Comparison of ENCODE assay signal across 9 cellular contexts in genomic region chr16:70127706-70128105, GRCh38. TPM values are rescaled to one million over a fixed set of nuclear protein-coding genes. Genes with fewer than 3 reads are reported as not detected.
DNase-seq lines count a peak whose midpoint lies in the region; ATAC-seq, FAIRE-seq and TF ChIP-seq lines count a peak whose summit lies in the region.
"Not testable (repeated sequence)": the region's sequence is repeated elsewhere in the genome, so short reads cannot be mapped to it uniquely, and the experiment has no call there.
"Had no signal": no experiment of that assay in that cellular context is flagged by ENCODE, and none has a peak within 500 bp of the region (broad histone marks: within the 10 kb centered on the region; RNA-seq: fewer than 3 reads in every experiment).

No MANE protein-coding gene starts in this region.

- FAIRE-seq in K562 (lab: Jason Lieb, UNC), result not testable (repeated sequence)

- not testable (repeated sequence) for TF ChIP-seq CTCF in K562 (IDR thresholded peaks at IDR 0.05 in 2 of 3, conservative IDR thresholded peaks at IDR 0.05 in 1 of 3; ENCODE audit: insufficient read depth in 2 of 3, low read depth in 1 of 3, low read length in 3 of 3); heart left ventricle (IDR thresholded peaks at IDR 0.05); left ventricle myocardium inferior (IDR thresholded peaks at IDR 0.05; ENCODE audit: borderline replicate concordance); nephron progenitor cell (IDR thresholded peaks at IDR 0.05); psoas muscle (IDR thresholded peaks at IDR 0.05)

- H3K36me3 Mint-ChIP-seq in nephron progenitor cell (ENCODE audit: low read depth), result peaks cover 59% of the 10 kb centered on the region

- not testable (repeated sequence) for H4K20me1 ChIP-seq in K562 (replicated peaks; ENCODE audit: control insufficient read depth, insufficient read depth, low read length)

- not testable (repeated sequence) for H3K4me2 ChIP-seq in K562 (ENCODE audit: insufficient read depth, low read length)

- peaks cover 65% of the 10 kb centered on the region; the same call in 2 of the 3 replicates for H3K36me3 ChIP-seq in K562 (ENCODE audit: control insufficient read depth, insufficient read depth, low read length)
- H3K36me3 ChIP-seq in heart left ventricle, result peaks cover 0 to 96% (median 83%) of the 10 kb centered on the region in 9 donors
- H3K36me3 ChIP-seq in left ventricle myocardium inferior, result peaks cover 84% of the 10 kb centered on the region
- peaks cover 3 to 96% of the 10 kb centered on the region in 2 donors for H3K36me3 ChIP-seq in psoas muscle (ENCODE audit: insufficient read depth in 1 of 2, low read depth in 1 of 2)

- not testable (repeated sequence) for H3K4me3 Mint-ChIP-seq in nephron progenitor cell

- not testable (repeated sequence) for H3K9me3 Mint-ChIP-seq in nephron progenitor cell

- POLR2A ChIA-PET in K562 (lab: Yijun Ruan, JAX), result not testable (repeated sequence)

- CTCF ChIA-PET in K562 (lab: Yijun Ruan, JAX; ENCODE audit: low intra/inter-chr PET ratio), result not testable (repeated sequence)

- WGBS in K562 (ENCODE audit: insufficient coverage, low coverage, missing lambda C conversion rate), result 85% methylated on average over 5 of the region's 5 CpGs
- 53 to 64% (median 54%) methylated on average over 3 to 5 of the region's 5 CpGs for WGBS in heart left ventricle, 4 donors
- WGBS in psoas muscle, 3 donors, result 52 to 65% (median 55%) methylated on average over 5 of the region's 5 CpGs

- H3K9ac ChIP-seq in K562 (ENCODE audit: insufficient read depth in 1 of 2, low read depth in 2 of 2, low read length in 2 of 2), result not testable (repeated sequence)

- not testable (repeated sequence) for TF ChIP-seq EP300 in Ishikawa (IDR thresholded peaks at IDR 0.05; ENCODE audit: borderline replicate concordance); K562 (IDR thresholded peaks at IDR 0.05; ENCODE audit: low read length)

- not testable (repeated sequence) for TF ChIP-seq RAD21 in Ishikawa (IDR thresholded peaks at IDR 0.05; ENCODE audit: low read depth); K562 (CRISPR knock-in tag; conservative IDR thresholded peaks at IDR 0.05 in 1 of 2, IDR thresholded peaks at IDR 0.05 in 1 of 2)

- H2AFZ ChIP-seq in K562 (ENCODE audit: low read depth, low read length), result not testable (repeated sequence)

- H3K9me1 ChIP-seq in K562 (ENCODE audit: control insufficient read depth, insufficient read depth, low read length), result not testable (repeated sequence)

- not testable (repeated sequence) for H3K27me3 Mint-ChIP-seq in nephron progenitor cell (ENCODE audit: low read depth, poor library complexity)

- not testable (repeated sequence) for H3K4me1 ChIP-seq in K562 (replicated peaks in 1 of 2; ENCODE audit: control insufficient read depth in 2 of 2, insufficient read depth in 2 of 2, low read length in 2 of 2); heart left ventricle; left ventricle myocardium inferior; psoas muscle

- ATAC-seq in K562 (peak; percentile 32; the same call in 1 of the 3 replicates), Right ventricle myocardium inferior (peak; percentile 68), heart left ventricle (peak; percentile 53 to 90 (median 82)), psoas muscle (peak in 3 of 4 donors; percentile 18 to 34 (median 19))

- H3K9me3 ChIP-seq in K562 (replicated peaks; ENCODE audit: control insufficient read depth, insufficient read depth, low read depth, low read length); heart left ventricle; left ventricle myocardium inferior (replicated peaks); psoas muscle: not testable (repeated sequence)

- H3K79me2 ChIP-seq in K562 (ENCODE audit: control insufficient read depth, insufficient read depth, low read length), result not testable (repeated sequence)

- H3K4me3 ChIP-seq in K562, heart left ventricle, left ventricle myocardium inferior, psoas muscle: not testable (repeated sequence)

- not testable (repeated sequence) for TF ChIP-seq POLR2A in K562 (conservative IDR thresholded peaks at IDR 0.05); heart left ventricle (IDR thresholded peaks at IDR 0.05)

- not testable (repeated sequence) for H3K4me1 Mint-ChIP-seq in nephron progenitor cell

- in situ Hi-C loops in K562 (cut with MboI), result not testable (repeated sequence)

- not testable (repeated sequence) for H3K27ac ChIP-seq in K562 (ENCODE audit: extremely low read depth, low read depth, low read length); psoas muscle
- peak overlapping the region in 1 of 12 donors; percentile 33 for H3K27ac ChIP-seq in heart left ventricle
- H3K27ac ChIP-seq in left ventricle myocardium inferior (replicated peaks), result peak overlapping the region; percentile 38

- not testable (repeated sequence) for BruUV-seq in K562 (replicated peaks; lab: Mats Ljungman, UMichigan)

- intact Hi-C loops in K562 (cut with micrococcal nuclease); Right ventricle myocardium inferior (cut with DNase I); heart left ventricle (cut with DNase I); left ventricle myocardium inferior (cut with micrococcal nuclease); psoas muscle (cut with DNase I): not testable (repeated sequence)

- H3K27me3 ChIP-seq in K562 (ENCODE audit: control insufficient read depth in 2 of 2, insufficient read depth in 2 of 2, low read length in 2 of 2); heart left ventricle; left ventricle myocardium inferior (ENCODE audit: low read depth); psoas muscle (ENCODE audit: insufficient read depth in 3 of 3, low read length in 2 of 3): not testable (repeated sequence)

- H3K27ac Mint-ChIP-seq in nephron progenitor cell, result peak overlapping the region; percentile 50

- DNase-seq in K562 (ENCODE audit: extremely low read depth in 1 of 4, low spot score in 3 of 4); Right ventricle myocardium inferior (ENCODE audit: missing footprints); left ventricle myocardium inferior; nephron progenitor cell; psoas muscle: not testable (repeated sequence)
- DNase-seq in heart left ventricle, result peak in 2 of 5 donors; percentile 13 to 42

RNA-seq across cellular contexts. Expression of gene PDPR, which starts 13.6 kb away (rescaled TPM):
- total RNA-seq in K562 (2011; cell fraction: chromatin; rRNA removed; ENCODE audit: low replicate concordance), result 91.0 and 117 TPM in 2 replicates
- 62.0 and 64.2 TPM in 2 replicates for total RNA-seq in K562 (2011; cell fraction: nucleolus; rRNA removed)
- total RNA-seq in K562 (2011; cell fraction: nucleoplasm; rRNA removed), result 66.8 and 71.5 TPM in 2 replicates
- total RNA-seq in K562 (2014; rRNA removed) (10.9 and 15.4 TPM in 2 replicates), K562 (2014; rRNA removed; fragmentation: Illumina TruSeq; extraction: Trizol) (15.9 and 16.8 TPM in 2 replicates), K562 (2015; rRNA removed; fragmentation: Illumina TruSeq; extraction: Trizol) (19.2 and 19.5 TPM in 2 replicates), K562 (2021) (26.0 and 26.9 TPM in 2 replicates), Right ventricle myocardium inferior (17.2 TPM), heart left ventricle (10 to 100 TPM; 20.2 to 38.3 (median 27.2) TPM), left ventricle myocardium inferior (22.2 TPM), psoas muscle (10 to 100 TPM; 18.8 to 53.6 (median 20.5) TPM)
- polyA plus RNA-seq in K562 (2011; rRNA removed) (33.6 and 35.7 TPM in 2 replicates), K562 (2014; fragmentation: Illumina TruSeq; extraction: Trizol) (26.1 and 28.0 TPM in 2 replicates), K562 (2014; fragmentation: Nextera tagmentation; extraction: Ambion mirVana) (1 to 10 TPM; 4.9 to 7.8 TPM), K562 (2014; rRNA removed) (19.1 and 21.0 TPM in 2 replicates), heart left ventricle (10 to 100 TPM in 1 of 2 donors, 1 to 10 TPM in 1; 7.7 to 10.2 TPM), psoas muscle (10 to 100 TPM in 1 of 3 donors, 1 to 10 TPM in 2; 6.9 to 13.7 (median 9.3) TPM)
- 24.5 and 29.6 TPM in 2 replicates for polyA plus RNA-seq in K562 (2011; cell fraction: cytosol; rRNA removed)
- 63.0 and 86.6 TPM in 2 replicates for polyA plus RNA-seq in K562 (2011; cell fraction: nucleus; rRNA removed)
- 17.4 and 19.5 TPM in 2 replicates for polyA plus RNA-seq in K562 (2012)
- polyA minus RNA-seq in K562 (2011; rRNA and poly(A)+ RNA removed), result 47.9 and 56.3 TPM in 2 replicates
- polyA minus RNA-seq in K562 (2011; cell fraction: cytosol; rRNA and poly(A)+ RNA removed), result 24.7 and 27.3 TPM in 2 replicates
- polyA minus RNA-seq in K562 (2011; cell fraction: nucleus; rRNA and poly(A)+ RNA removed), result 30.4 and 39.0 TPM in 2 replicates

RNA-seq across cellular contexts. Expression of gene CLEC18C, which starts 45.9 kb away (rescaled TPM):
- 6.2 and 13.1 TPM in 2 replicates for total RNA-seq in K562 (2011; cell fraction: chromatin; rRNA removed; ENCODE audit: low replicate concordance)
- total RNA-seq in K562 (2011; cell fraction: nucleolus; rRNA removed), result 11.7 TPM in 2 replicates
- 5.7 and 6.2 TPM in 2 replicates for total RNA-seq in K562 (2011; cell fraction: nucleoplasm; rRNA removed)
- total RNA-seq in K562 (2014; rRNA removed) (1.0 and 1.3 TPM in 2 replicates), K562 (2014; rRNA removed; fragmentation: Illumina TruSeq; extraction: Trizol) (0.15 TPM in 1 of 2 replicates, not detected in the other), K562 (2015; rRNA removed; fragmentation: Illumina TruSeq; extraction: Trizol) (0.54 and 0.90 TPM in 2 replicates), K562 (2021) (0.62 and 0.89 TPM in 2 replicates), Right ventricle myocardium inferior (not detected), heart left ventricle (under 1 TPM in 5 of 9 donors, not detected in 4; 0.09 to 0.34 (median 0.13) TPM), left ventricle myocardium inferior (not detected), psoas muscle (under 1 TPM in 1 of 4 donors, not detected in 3; 0.43 TPM)
- polyA plus RNA-seq in K562 (2011; rRNA removed) (0.35 and 1.1 TPM in 2 replicates), K562 (2014; fragmentation: Illumina TruSeq; extraction: Trizol) (0.06 and 0.11 TPM in 2 replicates), K562 (2014; fragmentation: Nextera tagmentation; extraction: Ambion mirVana) (not detected), K562 (2014; rRNA removed) (0.38 and 0.60 TPM in 2 replicates), heart left ventricle (under 1 TPM in 1 of 2 donors, not detected in 1; 0.15 TPM), psoas muscle (under 1 TPM in 1 of 3 donors, not detected in 2; 0.10 TPM)
- 0.24 TPM in 2 replicates for polyA plus RNA-seq in K562 (2011; cell fraction: cytosol; rRNA removed)
- polyA plus RNA-seq in K562 (2011; cell fraction: nucleus; rRNA removed), result 10.8 and 12.1 TPM in 2 replicates
- 0.39 and 0.89 TPM in 2 replicates for polyA plus RNA-seq in K562 (2012)
- 0.99 and 1.0 TPM in 2 replicates for polyA minus RNA-seq in K562 (2011; rRNA and poly(A)+ RNA removed)
- polyA minus RNA-seq in K562 (2011; cell fraction: cytosol; rRNA and poly(A)+ RNA removed), result 0.95 and 2.3 TPM in 2 replicates
- 6.7 and 8.3 TPM in 2 replicates for polyA minus RNA-seq in K562 (2011; cell fraction: nucleus; rRNA and poly(A)+ RNA removed)
- total RNA-seq: H1 had no signal
- polyA plus RNA-seq: CD4-positive, alpha-beta memory T cell had no signal

Comparison
In these comparisons a context has a peak if more than half of its experiments do, and no peak if none do; other contexts are left out.
1. ATAC-seq: peak in every context shown above with its lines; median percentile 82 in heart left ventricle; 68 in Right ventricle myocardium inferior; 32 in K562; 19 in psoas muscle.